ENCODE assay signal across 8 cellular contexts in genomic region chr16:81315271-81316175, GRCh38. TPM values are rescaled to one million over a fixed set of nuclear protein-coding genes. Genes with fewer than 3 reads are reported as not detected.
A peak's percentile ranks its signal among the peaks of the same experiment; 100 is the strongest.
DNase-seq lines count a peak whose midpoint lies in the region; ATAC-seq, FAIRE-seq and TF ChIP-seq lines count a peak whose summit lies in the region.

No MANE protein-coding gene starts in this region.

- WGBS in H9 (ENCODE audit: extremely low coverage, insufficient read length, low lambda C conversion rate), result no CpG with 5 or more reads among the region's 88 CpGs
- 2% methylated on average over 39 of the region's 88 CpGs; no CpG with 5 or more reads in 1 of the 2 experiments for WGBS in H1 (ENCODE audit: extremely low coverage in 1 of 2, insufficient coverage in 1 of 2, insufficient read length in 1 of 2, insufficient replicate concordance in 2 of 2, low coverage in 1 of 2, low lambda C conversion rate in 2 of 2, missing lambda C conversion rate in 1 of 2), 2 experiments

- no peak overlapping the region for H3K27ac Mint-ChIP-seq in H9
- peak overlapping the region; percentile 92 for H3K27ac Mint-ChIP-seq in activated CD8-positive, alpha-beta memory T cell treated with anti-CD3 and anti-CD28 coated beads, Interleukin-2, amount 10 ng/mL, durations not matched to agents 7 days and 5 days

- no peaks in the 10 kb centered on the region for H3K9me3 ChIP-seq in H9 (ENCODE audit: control insufficient read depth, low read depth, low read length)
- H3K9me3 ChIP-seq in MM.1S (replicated peaks; ENCODE audit: insufficient read depth, low read length), result no peaks in the 10 kb centered on the region
- H3K9me3 ChIP-seq in H1 (ENCODE audit: insufficient read depth in 2 of 2, low read depth in 1 of 2, low read length in 1 of 2), result no peaks in the 10 kb centered on the region

- H3K18ac ChIP-seq in H9 (ENCODE audit: insufficient read length, low read depth, low read length), result peak overlapping the region; percentile 81
- H3K18ac ChIP-seq in H1 (ENCODE audit: extremely low read depth, low read length), result no peak overlapping the region

- H3F3A ChIP-seq in MM.1S (ENCODE audit: insufficient read depth, low read length), result no peaks in the 10 kb centered on the region

- ATAC-seq in activated CD8-positive, alpha-beta memory T cell treated with anti-CD3 and anti-CD28 coated beads, Interleukin-2, amount 10 ng/mL, durations not matched to agents 7 days and 5 days, result peak; percentile 32

- H3K79me2 ChIP-seq in H9 (ENCODE audit: insufficient read depth, low read length), result peaks cover 28% of the 10 kb centered on the region; the same call in 1 of the 2 replicates
- H3K79me2 ChIP-seq in MM.1S (ENCODE audit: low read length), result peaks cover 32% of the 10 kb centered on the region
- peaks cover 12 to 83% of the 10 kb centered on the region in 2 experiments for H3K79me2 ChIP-seq in H1 (ENCODE audit: control insufficient read depth in 1 of 2, insufficient read depth in 2 of 2, low read length in 2 of 2)

- no peak overlapping the region for H2BK20ac ChIP-seq in H9 (ENCODE audit: low read depth, low read length, poor library complexity, severe bottlenecking)
- no peak overlapping the region for H2BK20ac ChIP-seq in H1 (ENCODE audit: low read length)

- no peak overlapping the region for H2BK15ac ChIP-seq in H9 (ENCODE audit: low read depth, low read length)
- H2BK15ac ChIP-seq in H1 (ENCODE audit: low read length), result no peak overlapping the region

- peak; percentile 4 for TF ChIP-seq CTCF in GM12864 (IDR thresholded peaks at IDR 0.05; ENCODE audit: low read depth, low read length, missing control alignments)
- TF ChIP-seq CTCF in H9 (conservative IDR thresholded peaks at IDR 0.05), result no peak
- no peak for TF ChIP-seq CTCF in MM.1S (IDR thresholded peaks at IDR 0.05; ENCODE audit: low read length)
- TF ChIP-seq CTCF in H1 (IDR thresholded peaks at IDR 0.05; ENCODE audit: control extremely low read depth in 1 of 3, insufficient read depth in 1 of 3, low read depth in 1 of 3, low read length in 3 of 3), result no peak

- H2BK5ac ChIP-seq in H9 (ENCODE audit: insufficient read length, low read length) (no peak overlapping the region), H1 (ENCODE audit: low read depth, low read length) (peak overlapping the region; percentile 72; the same call in 1 of the 2 replicates)

- H3K56ac ChIP-seq in H9 (ENCODE audit: insufficient read length, low read depth, low read length) (no peak overlapping the region), H1 (replicated peaks; ENCODE audit: insufficient read length, low read depth, low read length) (no peak overlapping the region)

- TF ChIP-seq RAD21 in H1 (IDR thresholded peaks at IDR 0.05 in 1 of 2, conservative IDR thresholded peaks at IDR 0.05 in 1 of 2; ENCODE audit: low read depth in 2 of 2, low read length in 2 of 2), result no peak

- no peak overlapping the region for H4K8ac ChIP-seq in H9 (replicated peaks; ENCODE audit: insufficient read length, low read depth, low read length)
- peak overlapping the region; percentile 97; the same call in 1 of the 2 replicates for H4K8ac ChIP-seq in H1 (ENCODE audit: extremely low read depth, insufficient read depth, low read length)

- peak; percentile 4 for DNase-seq in GM12864 (ENCODE audit: low read depth)
- no peak for DNase-seq in H9
- DNase-seq in MM.1S, result peak; percentile 26
- peak; percentile 61 for DNase-seq in activated CD8-positive, alpha-beta memory T cell treated with anti-CD3 and anti-CD28 coated beads, Interleukin-2, amount 10 ng/mL, durations not matched to agents 7 days and 5 days
- peak in 1 of 2 experiments; percentile 62 for DNase-seq in H1 (ENCODE audit: low read depth in 1 of 2, low spot score in 2 of 2)
- peak; percentile 90 for DNase-seq in mesenteric fat pad (ENCODE audit: low spot score)
- peak; percentile 11 to 22 for DNase-seq in stimulated activated CD8-positive, alpha-beta memory T cell treated with anti-CD3 and anti-CD28 coated beads, Interleukin-4, amount 100 ng/mL, for 1 hour (ENCODE audit: low read depth in 2 of 2, low spot score in 1 of 2)
- DNase-seq in NCI-H1694 (lab: John Stamatoyannopoulos, UW), result no peak

- H3K4ac ChIP-seq in H9 (ENCODE audit: low read depth, low read length), result no peak overlapping the region
- H3K4ac ChIP-seq in H1 (replicated peaks; ENCODE audit: insufficient read length, low read depth, low read length), result no peak overlapping the region

- H3K14ac ChIP-seq in H9 (ENCODE audit: insufficient read depth, low read length) (peak overlapping the region; percentile 72), H1 (ENCODE audit: insufficient read length) (no peak overlapping the region)

- H3K79me1 ChIP-seq in H9 (ENCODE audit: insufficient read depth, low read depth, low read length, poor library complexity, severe bottlenecking), result peaks cover 10% of the 10 kb centered on the region
- H3K79me1 ChIP-seq in H1 (ENCODE audit: low read depth, low read length), result peaks cover 8% of the 10 kb centered on the region; the same call in 1 of the 2 replicates

- peaks cover 16% of the 10 kb centered on the region for H3K23me2 ChIP-seq in H9 (ENCODE audit: insufficient read length, low read depth, low read length, poor library complexity, severe bottlenecking)
- peaks cover 19% of the 10 kb centered on the region for H3K23me2 ChIP-seq in H1 (ENCODE audit: low read depth, low read length)

- no peak for FAIRE-seq in H1 (lab: Jason Lieb, UNC)

- POLR2A ChIA-PET in H1 (lab: Charles Lee; ENCODE audit: partially characterized antibody), result interaction anchor here (0.8 to 2.4 kb wide), 20 partner anchors 7 to 464 kb away, joined by 3 to 23 read pairs (median 4); partner anchors contain the start of genes BCO1 and PLCG2

- no peak for TF ChIP-seq POLR2A in H1 (IDR thresholded peaks at IDR 0.05; ENCODE audit: control extremely low read depth in 1 of 2, low read depth in 2 of 2, low read length in 2 of 2)

- H2BK120ac ChIP-seq in H9 (ENCODE audit: low read depth, low read length, poor library complexity, severe bottlenecking), result no peak overlapping the region
- no peak overlapping the region for H2BK120ac ChIP-seq in H1 (replicated peaks; ENCODE audit: low read depth, low read length)

- no peak overlapping the region for H2AFZ ChIP-seq in H9 (ENCODE audit: low read length)
- H2AFZ ChIP-seq in MM.1S (ENCODE audit: low read length), result no peak overlapping the region
- no peak overlapping the region for H2AFZ ChIP-seq in H1 (ENCODE audit: low read length)

- H3K9me2 ChIP-seq in MM.1S (replicated peaks; ENCODE audit: insufficient read depth, low read length), result no peaks in the 10 kb centered on the region

- H3K36me3 ChIP-seq in MM.1S (replicated peaks; ENCODE audit: insufficient read depth, low read length), result no peaks in the 10 kb centered on the region
- H3K36me3 ChIP-seq in H1 (ENCODE audit: control insufficient read depth in 2 of 4, insufficient read depth in 4 of 4, low read length in 3 of 4), result peaks cover 0 to 8% (median 0%) of the 10 kb centered on the region in 4 experiments; a peak in 2 of 8 replicates

- H3K9ac ChIP-seq in H9 (ENCODE audit: extremely low read depth, insufficient read length, low read length), result peak overlapping the region; percentile 51
- peak overlapping the region; percentile 68; the same call in 1 of the 2 replicates for H3K9ac ChIP-seq in MM.1S (ENCODE audit: low read length)
- peak overlapping the region; percentile 62 to 90 (median 82) for H3K9ac ChIP-seq in H1 (replicated peaks in 1 of 4; ENCODE audit: extremely low read depth in 1 of 4, low read depth in 3 of 4, low read length in 3 of 4)

- peak overlapping the region; percentile 86 for H3K4me3 ChIP-seq in GM12864 (ENCODE audit: low read depth, low read length)
- H3K4me3 ChIP-seq in MM.1S (ENCODE audit: low read length), result peak overlapping the region; percentile 75
- peak overlapping the region; percentile 94 to 98 (median 94) for H3K4me3 ChIP-seq in H1 (ENCODE audit: extremely low read depth in 1 of 4, insufficient read depth in 2 of 4, low read depth in 3 of 4, low read length in 4 of 4)

- peaks cover 4% of the 10 kb centered on the region for H3K4me1 ChIP-seq in H9 (ENCODE audit: insufficient read depth, low read length)
- H3K4me1 ChIP-seq in MM.1S (ENCODE audit: low read length), result no peaks in the 10 kb centered on the region
- H3K4me1 ChIP-seq in H1 (replicated peaks in 1 of 4; ENCODE audit: control insufficient read depth in 3 of 4, insufficient read depth in 4 of 4, low read length in 3 of 4), result peaks cover 0 to 13% (median 6%) of the 10 kb centered on the region in 4 experiments; a peak in 4 of 7 replicates

- no peak overlapping the region for H3T11ph ChIP-seq in H9 (ENCODE audit: low read length)

- peaks cover 42 to 46% of the 10 kb centered on the region in 2 experiments for H3K4me1 Mint-ChIP-seq in H9
- H3K4me1 Mint-ChIP-seq in activated CD8-positive, alpha-beta memory T cell treated with anti-CD3 and anti-CD28 coated beads, Interleukin-2, amount 10 ng/mL, durations not matched to agents 7 days and 5 days, result peaks cover 39% of the 10 kb centered on the region

- peak overlapping the region; percentile 89 for H3K4me3 Mint-ChIP-seq in H9
- H3K4me3 Mint-ChIP-seq in activated CD8-positive, alpha-beta memory T cell treated with anti-CD3 and anti-CD28 coated beads, Interleukin-2, amount 10 ng/mL, durations not matched to agents 7 days and 5 days, result peak overlapping the region; percentile 94

- CTCF ChIA-PET in activated CD8-positive, alpha-beta memory T cell treated with anti-CD3 and anti-CD28 coated beads, Interleukin-2, amount 10 ng/mL, durations not matched to agents 7 days and 5 days (lab: Charles Lee), result interaction anchor here (0.9 to 2.6 kb wide), 8 partner anchors 15 to 915 kb away, joined by 3 to 10 read pairs (median 4); partner anchors contain the start of gene ATMIN
- CTCF ChIA-PET in H1 (lab: Charles Lee; ENCODE audit: partially characterized antibody), result no interaction called here

- H4K91ac ChIP-seq in H9 (ENCODE audit: insufficient read length, low read depth, low read length) (no peak overlapping the region), H1 (replicated peaks; ENCODE audit: insufficient read length, low read length) (no peak overlapping the region)

- no peaks in the 10 kb centered on the region for H3K27me3 Mint-ChIP-seq in H9 (ENCODE audit: low read depth)
- no peaks in the 10 kb centered on the region for H3K27me3 Mint-ChIP-seq in activated CD8-positive, alpha-beta memory T cell treated with anti-CD3 and anti-CD28 coated beads, Interleukin-2, amount 10 ng/mL, durations not matched to agents 7 days and 5 days

- H3K27me3 ChIP-seq in H9 (ENCODE audit: insufficient read depth, low read length) (no peaks in the 10 kb centered on the region), MM.1S (replicated peaks; ENCODE audit: insufficient read depth, low read length) (no peaks in the 10 kb centered on the region), H1 (replicated peaks in 1 of 4; ENCODE audit: control insufficient read depth in 3 of 4, extremely low read depth in 1 of 4, insufficient read depth in 3 of 4, low read length in 3 of 4) (no peaks in the 10 kb centered on the region)

- H2AK5ac ChIP-seq in H9 (ENCODE audit: insufficient read length, low read length), result no peak overlapping the region
- H2AK5ac ChIP-seq in H1 (ENCODE audit: low read depth, low read length), result no peak overlapping the region

- H3K9me3 Mint-ChIP-seq in H9, result no peaks in the 10 kb centered on the region
- H3K9me3 Mint-ChIP-seq in activated CD8-positive, alpha-beta memory T cell treated with anti-CD3 and anti-CD28 coated beads, Interleukin-2, amount 10 ng/mL, durations not matched to agents 7 days and 5 days (ENCODE audit: low read depth), result no peaks in the 10 kb centered on the region

- no peak overlapping the region for H3K27ac ChIP-seq in H9 (ENCODE audit: insufficient read length, low read depth, low read length)
- no peak overlapping the region for H3K27ac ChIP-seq in MM.1S (ENCODE audit: low read length)
- peak overlapping the region; percentile 85; the same call in 1 of the 2 replicates for H3K27ac ChIP-seq in H1 (ENCODE audit: low read depth, low read length)

- H4K5ac ChIP-seq in H9 (ENCODE audit: insufficient read length, low read depth, low read length) (no peak overlapping the region), H1 (ENCODE audit: insufficient read length, low read depth, low read length) (no peak overlapping the region)

- H3K36me3 Mint-ChIP-seq in H9 (ENCODE audit: insufficient read depth in 1 of 3, low read depth in 3 of 3), result peaks cover 4 to 15% (median 13%) of the 10 kb centered on the region in 3 experiments; a peak in 5 of 7 replicates
- peaks cover 8% of the 10 kb centered on the region for H3K36me3 Mint-ChIP-seq in activated CD8-positive, alpha-beta memory T cell treated with anti-CD3 and anti-CD28 coated beads, Interleukin-2, amount 10 ng/mL, durations not matched to agents 7 days and 5 days

- H3K23ac ChIP-seq in H9 (ENCODE audit: insufficient read length, low read depth, low read length), result no peak overlapping the region
- H3K23ac ChIP-seq in H1 (ENCODE audit: insufficient read length), result no peak overlapping the region

- H3K4me2 ChIP-seq in H9 (ENCODE audit: insufficient read depth, insufficient read length, low read length) (peak overlapping the region; percentile 62), MM.1S (ENCODE audit: low read depth, low read length) (peak overlapping the region; percentile 79), H1 (ENCODE audit: insufficient read depth in 1 of 2, low read depth in 2 of 2, low read length in 2 of 2) (peak overlapping the region; percentile 88 to 99)

- H2BK12ac ChIP-seq in H9 (ENCODE audit: insufficient read length, low read depth, low read length) (no peak overlapping the region), H1 (ENCODE audit: low read depth, low read length) (no peak overlapping the region)

- H4K20me1 ChIP-seq in H9 (ENCODE audit: control insufficient read depth, insufficient read depth, insufficient read length) (no peaks in the 10 kb centered on the region), MM.1S (ENCODE audit: insufficient read depth, low read length) (no peaks in the 10 kb centered on the region), H1 (replicated peaks in 1 of 2; ENCODE audit: control insufficient read depth in 1 of 2, insufficient read depth in 2 of 2, low read length in 2 of 2) (peaks cover 5 to 10% of the 10 kb centered on the region in 2 experiments)

- no peak for TF ChIP-seq EP300 in H1 (IDR thresholded peaks at IDR 0.05; ENCODE audit: borderline replicate concordance in 1 of 2, low read depth in 2 of 2, low read length in 2 of 2)

RNA-seq across cellular contexts. Expression of gene GAN, which starts 0.8 kb away (rescaled TPM):
- total RNA-seq in H9 (2021) (20.3 and 20.9 TPM in 2 replicates), mesenteric fat pad (10.0 TPM)
- 10 to 100 TPM in 1 of 2 experiments, 1 to 10 TPM in 1; 8.1 to 10.3 TPM for total RNA-seq in activated CD8-positive, alpha-beta memory T cell treated with anti-CD3 and anti-CD28 coated beads, Interleukin-2, amount 10 ng/mL, durations not matched to agents 7 days and 5 days
- total RNA-seq in H1 (2021; fragmentation: NEBNext Ultra II Directional; extraction: Animal tissue kit (Norgen Biotek cat#: 25700)), result 23.9 and 25.6 TPM in 2 replicates
- 3.3 and 4.5 TPM in 2 replicates for polyA plus RNA-seq in H1 (2011; rRNA removed)
- polyA plus RNA-seq in H1 (2011; cell fraction: cytosol; rRNA removed), result 4.0 TPM
- polyA plus RNA-seq in H1 (2011; cell fraction: nucleus; rRNA removed), result 4.5 TPM
- 3.1 to 4.3 TPM (median 3.5 TPM) in 4 replicates for polyA plus RNA-seq in H1 (2012, experiment 1 of 2)
- polyA plus RNA-seq in H1 (2012, experiment 2 of 2), result 0.39 TPM
- polyA plus RNA-seq in H1 (2013, experiment 1 of 2), result 8.6 TPM
- 7.1 TPM for polyA plus RNA-seq in H1 (2013, experiment 2 of 2)
- polyA minus RNA-seq in H1 (2011; rRNA and poly(A)+ RNA removed), result 30.6 and 41.7 TPM in 2 replicates
- polyA minus RNA-seq in H1 (2011; cell fraction: cytosol; rRNA and poly(A)+ RNA removed), result 25.4 TPM
- polyA minus RNA-seq in H1 (2011; cell fraction: nucleus; rRNA and poly(A)+ RNA removed), result 23.5 TPM

Comparison
In these comparisons a context has a peak if more than half of its experiments do, and no peak if none do; other contexts are left out.
1. DNase-seq: peak in GM12864 (single experiment), MM.1S (single experiment), activated CD8-positive, alpha-beta memory T cell treated with anti-CD3 and anti-CD28 coated beads, Interleukin-2, amount 10 ng/mL, durations not matched to agents 7 days and 5 days (single experiment), mesenteric fat pad (single experiment) and stimulated activated CD8-positive, alpha-beta memory T cell treated with anti-CD3 and anti-CD28 coated beads, Interleukin-4, amount 100 ng/mL, for 1 hour (2 of 2); none in H9 (single experiment) and NCI-H1694 (single experiment).
2. Peak in every context shown above with its lines, with median percentiles within 50 percentile points of each other: H3K4me3 ChIP-seq, H3K4me2 ChIP-seq and H3K9ac ChIP-seq.